In genomic region chr2:181106789-181107418, GRCh38 we compare ENCODE assay signal across 8 cellular contexts.
DNase-seq lines count a peak whose midpoint lies in the region; ATAC-seq and TF ChIP-seq lines count a peak whose summit lies in the region.

No MANE protein-coding gene starts in this region.

- H2AFZ ChIP-seq in PC-3 (ENCODE audit: low read length) (no peak overlapping the region), neuronal stem cell (ENCODE audit: low read length) (no peak overlapping the region)

- H3K4me3 ChIP-seq in AG04450 (ENCODE audit: low read depth, low read length) (no peak overlapping the region), PC-3 (ENCODE audit: low read length) (no peak overlapping the region), neuronal stem cell (ENCODE audit: low read length in 2 of 2) (no peak overlapping the region)

- TF ChIP-seq CTCF in AG04450 (IDR thresholded peaks at IDR 0.05; ENCODE audit: low read depth, low read length) (no peak), PC-3 (conservative IDR thresholded peaks at IDR 0.05; ENCODE audit: low read depth, low read length) (no peak)

- no peak overlapping the region for H2AK5ac ChIP-seq in neuronal stem cell (ENCODE audit: low read depth, low read length)

- H4K91ac ChIP-seq in neuronal stem cell (ENCODE audit: low read depth, low read length, poor library complexity) = no peak overlapping the region

- no peak overlapping the region for H3K18ac ChIP-seq in neuronal stem cell (ENCODE audit: low read length)

- no peak overlapping the region for H2BK15ac ChIP-seq in neuronal stem cell (ENCODE audit: low read length)

- no peak overlapping the region for H3K14ac ChIP-seq in neuronal stem cell (ENCODE audit: low read length)

- H4K20me1 ChIP-seq in PC-3 (ENCODE audit: low read length) = no peaks in the 10 kb centered on the region

- intact Hi-C loops in PC-3 (cut with micrococcal nuclease) = loop anchor here (10.0 kb wide), 1 partner anchor 208 kb away; no protein-coding TSS in a partner anchor

- no peaks in the 10 kb centered on the region for H3K79me1 ChIP-seq in neuronal stem cell (ENCODE audit: low read depth, low read length)

- no peak overlapping the region for H4K8ac ChIP-seq in neuronal stem cell (ENCODE audit: low read depth, low read length)

- no peak overlapping the region for H3K9ac ChIP-seq in PC-3 (ENCODE audit: low read length)
- H3K9ac ChIP-seq in neuronal stem cell (ENCODE audit: low read depth, low read length, poor library complexity) = no peak overlapping the region

- H3K9me3 ChIP-seq in AG04450 (ENCODE audit: control insufficient read depth, insufficient read depth, low read length) (no peaks in the 10 kb centered on the region), PC-3 (ENCODE audit: low read length) (no peaks in the 10 kb centered on the region), neuronal stem cell (replicated peaks in 1 of 2; ENCODE audit: control insufficient read depth in 2 of 2, insufficient read depth in 1 of 2, low read depth in 1 of 2, low read length in 2 of 2) (no peaks in the 10 kb centered on the region)

- no peak overlapping the region for H2BK12ac ChIP-seq in neuronal stem cell (ENCODE audit: low read length)

- no peaks in the 10 kb centered on the region; the same call in 1 of the 2 replicates for H3K36me3 ChIP-seq in PC-3 (ENCODE audit: low read depth, low read length)
- H3K36me3 ChIP-seq in neuronal stem cell (replicated peaks in 1 of 2; ENCODE audit: control insufficient read depth in 2 of 2, insufficient read depth in 2 of 2, low read length in 2 of 2) = no peaks in the 10 kb centered on the region

- H3K27ac ChIP-seq in AG04450 (ENCODE audit: low read depth, low read length) (no peak overlapping the region), PC-3 (ENCODE audit: low read length) (peak overlapping the region; percentile 41), neuronal stem cell (replicated peaks; ENCODE audit: low read length) (no peak overlapping the region)

- no peaks in the 10 kb centered on the region for H3F3A ChIP-seq in PC-3 (ENCODE audit: low read length, unreplicated experiment)

- H2BK120ac ChIP-seq in neuronal stem cell (ENCODE audit: low read depth, low read length) = no peak overlapping the region

- peaks cover 33% of the 10 kb centered on the region for H3K4me1 ChIP-seq in PC-3 (ENCODE audit: insufficient read depth, low read length)
- peaks cover 2 to 10% of the 10 kb centered on the region in 2 donors for H3K4me1 ChIP-seq in neuronal stem cell (ENCODE audit: control insufficient read depth in 2 of 2, insufficient read depth in 1 of 2, low read depth in 1 of 2, low read length in 2 of 2)

- ATAC-seq in GM18870 (IDR thresholded peaks at IDR 0.05; ENCODE audit: unreplicated experiment) (peak; percentile 100), HG03025 (IDR thresholded peaks at IDR 0.05; ENCODE audit: low FRiP score, unreplicated experiment) (peak; percentile 97), PC-3 (peak; percentile 84), esophagus mucosa (peak; percentile 98)

- peak overlapping the region; percentile 44 for H3K4me2 ChIP-seq in PC-3 (ENCODE audit: low read length)
- H3K4me2 ChIP-seq in neuronal stem cell (ENCODE audit: insufficient read depth, low read length, poor library complexity, severe bottlenecking) = no peak overlapping the region

- no TSS peak for BruUV-seq in PC-3 (replicated peaks; lab: Mats Ljungman, UMichigan)

- DNase-seq in AG04450 (ENCODE audit: low read depth, low spot score) (peak; percentile 68), PC-3 (peak; percentile 88), globus pallidus (ENCODE audit: low spot score) (no peak), DMS153 (lab: John Stamatoyannopoulos, UW) (no peak), neuronal stem cell (ENCODE audit: low spot score) (no peak)

- no peak overlapping the region for H3K23ac ChIP-seq in neuronal stem cell (ENCODE audit: low read depth, low read length, poor library complexity)

- H3K27me3 ChIP-seq in AG04450 (ENCODE audit: control insufficient read depth, insufficient read depth, low read length) (no peaks in the 10 kb centered on the region), PC-3 (ENCODE audit: low read length) (no peaks in the 10 kb centered on the region), neuronal stem cell (ENCODE audit: control insufficient read depth in 3 of 3, insufficient read depth in 3 of 3, low read depth in 1 of 3, low read length in 3 of 3) (no peaks in the 10 kb centered on the region)

- POLR2A ChIA-PET in AG04450 (lab: Yijun Ruan, JAX) (no interaction called here), PC-3 (lab: Charles Lee; ENCODE audit: unreplicated experiment) (no interaction called here)

- H3K9me2 ChIP-seq in PC-3 (replicated peaks; ENCODE audit: low read length) = no peaks in the 10 kb centered on the region

- H3K4ac ChIP-seq in neuronal stem cell (ENCODE audit: low read length) = no peak overlapping the region

- CTCF ChIA-PET in AG04450 (lab: Charles Lee) = interaction anchor here (1.0 to 5.5 kb wide), 5 partner anchors 351 to 1025 kb away, joined by 3 to 95 read pairs (median 42); partner anchors contain the start of gene ITGA4
- CTCF ChIA-PET in PC-3 (lab: Charles Lee) = no interaction called here

- no peaks in the 10 kb centered on the region for H3K79me2 ChIP-seq in PC-3 (ENCODE audit: low read length)

- H2BK5ac ChIP-seq in neuronal stem cell (ENCODE audit: low read length) = no peak overlapping the region

Comparison
In these comparisons a context has a peak if more than half of its experiments do, and no peak if none do; other contexts are left out.
1. DNase-seq: peak in AG04450 (single experiment) and PC-3 (single experiment); none in globus pallidus (single experiment), DMS153 (single experiment) and neuronal stem cell (single experiment).
2. Peak in every context shown above with its lines, with median percentiles within 50 percentile points of each other: ATAC-seq.